12 cellular contexts compared by ENCODE assay signal in the genomic region with DNA sequence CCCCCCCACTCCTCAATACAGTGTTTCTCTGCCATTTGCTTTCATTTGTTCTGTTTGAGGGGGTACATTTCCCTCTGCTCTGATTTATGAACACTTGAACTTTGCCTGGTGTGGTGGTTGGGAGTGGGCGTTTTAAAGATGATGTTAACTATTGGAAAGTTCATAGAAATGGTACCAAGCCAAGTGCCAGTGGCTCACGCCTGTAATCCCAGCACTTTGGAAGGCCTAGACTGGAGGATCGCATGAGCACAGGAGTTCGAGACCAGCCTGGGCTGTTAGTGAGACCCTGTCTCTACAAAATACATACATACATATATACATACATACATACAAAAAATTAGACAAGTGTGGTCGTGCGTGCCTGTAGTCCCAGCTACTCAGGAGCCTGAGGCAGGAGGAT. TPM values are rescaled to one million over a fixed set of nuclear protein-coding genes. Genes with fewer than 3 reads are reported as not detected.
DNase-seq lines count a peak whose midpoint lies in the region; ATAC-seq, FAIRE-seq and TF ChIP-seq lines count a peak whose summit lies in the region.
"Had no signal": no experiment of that assay in that cellular context is flagged by ENCODE, and none has a peak within 500 bp of the region (broad histone marks: within the 10 kb centered on the region; RNA-seq: fewer than 3 reads in every experiment).

No MANE protein-coding gene starts in this region.

- peak; percentile 1 for DNase-seq in HTR-8/SVneo (ENCODE audit: insufficient read length, low spot score)
- no peak for DNase-seq in body of pancreas
- no peak for DNase-seq in left lung
- no peak for DNase-seq in kidney glomerular epithelial cell (lab: John Stamatoyannopoulos, UW)
- no peak for DNase-seq in omental fat pad (ENCODE audit: low spot score)
- DNase-seq in CD8-positive, alpha-beta memory T cell, result no peak
- DNase-seq in medulla oblongata (ENCODE audit: extremely low spot score), result no peak
- DNase-seq: activated CD4-positive, CD25-positive, alpha-beta regulatory T cell; effector CD8-positive, alpha-beta T cell; NCI-H1694 treated with DMSO at 0.1 percent for 48 hours; stimulated activated CD4-positive, alpha-beta T cell treated with anti-CD3 and anti-CD28 coated beads, Interleukin-4, amount 100 ng/mL, for 4 hours had no signal

- H3K9ac ChIP-seq in skeletal muscle tissue (ENCODE audit: low read depth in 1 of 3, low read length in 3 of 3), result peak overlapping the region in 2 of 3 donors; percentile 16 to 41

- no peak for TF ChIP-seq POLR2A in body of pancreas (IDR thresholded peaks at IDR 0.05)

- CTCF ChIA-PET in CD8-positive, alpha-beta memory T cell (lab: Charles Lee), result no interaction called here

- peaks cover 0 to 12% (median 6%) of the 10 kb centered on the region in 5 donors for H3K9me3 Mint-ChIP-seq in CD8-positive, alpha-beta memory T cell

- POLR2A ChIA-PET in CD8-positive, alpha-beta memory T cell (lab: Charles Lee), result no interaction called here

- H3K27me3 ChIP-seq in body of pancreas (no peaks in the 10 kb centered on the region), left lung (no peaks in the 10 kb centered on the region), skeletal muscle tissue (ENCODE audit: control insufficient read depth in 3 of 3, insufficient read depth in 3 of 3, low read length in 3 of 3) (peaks cover 0 to 7% (median 3%) of the 10 kb centered on the region in 3 donors)
- no peaks in the 10 kb centered on the region for H3K27me3 ChIP-seq in CD8-positive, alpha-beta memory T cell (ENCODE audit: insufficient read depth, low read length, poor library complexity, severe bottlenecking)

- no peaks in the 10 kb centered on the region for H3K36me3 Mint-ChIP-seq in CD8-positive, alpha-beta memory T cell

- 77 to 78% methylated on average over 6 of the region's 6 CpGs for WGBS in body of pancreas, 2 donors

- ATAC-seq in body of pancreas, result no peak
- ATAC-seq in left lung, result no peak
- ATAC-seq in omental fat pad (ENCODE audit: low FRiP score), result no peak

- no peak for FAIRE-seq in HTR-8/SVneo (lab: Jason Lieb, UNC)

- TF ChIP-seq CTCF in body of pancreas (IDR thresholded peaks at IDR 0.05) (no peak), left lung (IDR thresholded peaks at IDR 0.05) (no peak), omental fat pad (IDR thresholded peaks at IDR 0.05) (no peak)

- H3K4me1 ChIP-seq in body of pancreas (peaks cover 31% of the 10 kb centered on the region), left lung (peaks cover 12 to 32% of the 10 kb centered on the region in 2 donors), skeletal muscle tissue (ENCODE audit: control insufficient read depth in 3 of 3, insufficient read depth in 3 of 3, low read length in 3 of 3) (peaks cover 0 to 7% (median 3%) of the 10 kb centered on the region in 3 donors)
- no peaks in the 10 kb centered on the region for H3K4me1 ChIP-seq in CD8-positive, alpha-beta memory T cell (ENCODE audit: insufficient read depth, low read length)

- H3K27ac ChIP-seq in body of pancreas (peak overlapping the region; percentile 85 to 94 (median 91)), left lung (peak overlapping the region; percentile 98), skeletal muscle tissue (ENCODE audit: low read depth, low read length) (peak overlapping the region; percentile 42)
- H3K27ac ChIP-seq in CD8-positive, alpha-beta memory T cell (ENCODE audit: low read depth, low read length), result no peak overlapping the region

- peak overlapping the region in 1 of 7 donors; percentile 55 for H3K4me3 Mint-ChIP-seq in CD8-positive, alpha-beta memory T cell

- peaks cover 0 to 2% of the 10 kb centered on the region in 2 donors for H3K36me3 ChIP-seq in body of pancreas (replicated peaks in 1 of 2; ENCODE audit: insufficient read depth in 1 of 2, low read depth in 2 of 2)
- peaks cover 0 to 6% of the 10 kb centered on the region in 2 donors for H3K36me3 ChIP-seq in left lung
- H3K36me3 ChIP-seq in skeletal muscle tissue (ENCODE audit: control insufficient read depth in 3 of 3, insufficient read depth in 3 of 3, low read length in 3 of 3), result no peaks in the 10 kb centered on the region
- H3K36me3 ChIP-seq in CD8-positive, alpha-beta memory T cell (ENCODE audit: insufficient read depth, low read length), result no peaks in the 10 kb centered on the region

- no peak overlapping the region for H3K4me3 ChIP-seq in body of pancreas
- H3K4me3 ChIP-seq in left lung, result peak overlapping the region; percentile 61 to 85
- H3K4me3 ChIP-seq in skeletal muscle tissue (ENCODE audit: low read length in 3 of 3), result peak overlapping the region; percentile 36 to 83 (median 51)
- no peak overlapping the region for H3K4me3 ChIP-seq in CD8-positive, alpha-beta memory T cell (ENCODE audit: low read length)

- H3K27me3 Mint-ChIP-seq in CD8-positive, alpha-beta memory T cell, result peaks cover 12 to 25% of the 10 kb centered on the region in 2 donors

- H3K4me1 Mint-ChIP-seq in CD8-positive, alpha-beta memory T cell, result peaks cover 0 to 8% (median 3%) of the 10 kb centered on the region in 3 donors

- intact Hi-C loops in body of pancreas (cut with DNase I) (no loop called here), left lung (cut with DNase I) (no loop called here)

- H3K9me3 ChIP-seq in body of pancreas, result no peaks in the 10 kb centered on the region
- no peaks in the 10 kb centered on the region for H3K9me3 ChIP-seq in left lung
- H3K9me3 ChIP-seq in skeletal muscle tissue (ENCODE audit: control insufficient read depth in 3 of 3, low read length in 3 of 3), result peaks cover 0 to 2% (median 0%) of the 10 kb centered on the region in 3 donors
- H3K9me3 ChIP-seq in CD8-positive, alpha-beta memory T cell (ENCODE audit: low read length), result no peaks in the 10 kb centered on the region

- H3K27ac Mint-ChIP-seq in CD8-positive, alpha-beta memory T cell, result no peak overlapping the region

RNA-seq across cellular contexts. Expression of a gene that starts 1.1 kb away (rescaled TPM):
- total RNA-seq in body of pancreas, result 10 to 100 TPM in 1 of 2 donors, 1 to 10 TPM in 1; 7.3 to 17.9 TPM
- total RNA-seq in left lung, result 10 to 100 TPM; 44.1 to 48.7 TPM
- 35.5 TPM for total RNA-seq in skeletal muscle tissue
- total RNA-seq in omental fat pad, result 10 to 100 TPM; 21.3 to 45.8 (median 29.1) TPM
- total RNA-seq in CD8-positive, alpha-beta memory T cell, result under 1 TPM in 1 of 2 experiments, not detected in 1; 0.51 TPM
- 0.53 TPM for polyA plus RNA-seq in CD8-positive, alpha-beta memory T cell

RNA-seq across cellular contexts. Expression of a gene that starts 54.0 kb away (rescaled TPM):
- not detected for total RNA-seq in body of pancreas
- 1 to 10 TPM in 1 of 2 donors, not detected in 1; 1.3 TPM for total RNA-seq in left lung
- not detected for total RNA-seq in skeletal muscle tissue
- not detected for total RNA-seq in omental fat pad
- under 1 TPM; 0.22 to 0.35 TPM for total RNA-seq in CD8-positive, alpha-beta memory T cell
- not detected for polyA plus RNA-seq in CD8-positive, alpha-beta memory T cell

Comparison
In these comparisons a context has a peak if more than half of its experiments do, and no peak if none do; other contexts are left out.
1. H3K4me3 ChIP-seq: peak in left lung (2 of 2) and skeletal muscle tissue (3 of 3); none in body of pancreas (0 of 2) and CD8-positive, alpha-beta memory T cell (single experiment).
2. RNA of a gene that starts 1.1 kb away (total RNA-seq): 44.1 to 48.7 TPM in left lung, 35.5 TPM in skeletal muscle tissue (single experiment), 21.3 to 45.8 TPM in omental fat pad and 7.3 to 17.9 TPM in body of pancreas; 0.51 TPM in CD8-positive, alpha-beta memory T cell; every median in the first group is over 4 times any median in the second.